ENCODE assay signal across 27 cellular contexts in genomic region chr9:28841795-28842194, GRCh38.
"Had no signal": no experiment of that assay in that cellular context is flagged by ENCODE, and none has a peak within 500 bp of the region (broad histone marks: within the 10 kb centered on the region; RNA-seq: fewer than 3 reads in every experiment).

No MANE protein-coding gene starts in this region.

- DNase-seq: activated CD4-positive, alpha-beta T cell treated with anti-CD3 and anti-CD28 coated beads for 48 hours; activated CD4-positive, alpha-beta T cell treated with anti-CD3 and anti-CD28 coated beads, Interleukin-2, amount 50 U/mL, for 4 hours; activated CD4-positive, CD25-positive, alpha-beta regulatory T cell treated with anti-CD3 and anti-CD28 coated beads, Interleukin-2, amount 50 U/mL, for 72 hours; activated CD8-positive, alpha-beta memory T cell treated with anti-CD3 and anti-CD28 coated beads, Interleukin-2, amount 50 U/mL, for 48 hours; activated CD8-positive, alpha-beta T cell treated with anti-CD3 and anti-CD28 coated beads, Interleukin-2, amount 10 ng/mL, durations not matched to agents 7 days and 5 days; activated naive CD4-positive, alpha-beta T cell treated with anti-CD3 and anti-CD28 coated beads, Interleukin-2, amount 50 U/mL, for 16 hours; activated naive CD8-positive, alpha-beta T cell treated with anti-CD3 and anti-CD28 coated beads, Interleukin-2, amount 10 ng/mL, durations not matched to agents 7 days and 5 days; activated T-cell treated with anti-CD3 and anti-CD28 coated beads, Interleukin-2, amount 50 U/mL, for 1 hour; adrenal gland; anterior cingulate cortex; cerebellar nuclear complex; NCI-H1092 treated with DMSO at 0.1 percent for 48 hours; NCI-H1417 treated with DMSO at 0.1 percent for 48 hours; NCI-H1694; NCI-H2029; NCI-H2107; NCI-H2171 treated with DMSO at 0.1 percent for 48 hours; NCI-H345; NCI-H510A; NCI-H69; PC-9; SHP77 treated with DMSO at 0.1 percent for 48 hours; T-helper 17 cell; T-helper 9 cell had no signal

- ATAC-seq: activated CD8-positive, alpha-beta T cell treated with anti-CD3 and anti-CD28 coated beads, Interleukin-2, amount 10 ng/mL, durations not matched to agents 7 days and 5 days; T-helper 17 cell had no signal

- H2AFZ ChIP-seq: PC-9 had no signal

- H3K4me1 ChIP-seq: adrenal gland had no signal

- H3K9me3 ChIP-seq: adrenal gland had no signal

- H3K4me2 ChIP-seq: KMS-11, PC-9 had no signal

- H3K9ac ChIP-seq: KMS-11 had no signal

- H3K27me3 ChIP-seq: adrenal gland had no signal

- H3K4me3 ChIP-seq: adrenal gland, PC-9 had no signal

- FAIRE-seq: colon, TTC549 had no signal

- H3K36me3 ChIP-seq: adrenal gland had no signal

- H3K27ac ChIP-seq: adrenal gland, KMS-11, PC-9 had no signal
